Comparison of ENCODE assay signal across 15 cellular contexts in genomic region chr1:157133431-157133830, GRCh38. TPM values are rescaled to one million over a fixed set of nuclear protein-coding genes. Genes with fewer than 3 reads are reported as not detected.
DNase-seq lines count a peak whose midpoint lies in the region; ATAC-seq, FAIRE-seq and TF ChIP-seq lines count a peak whose summit lies in the region.
"Had no signal": no experiment of that assay in that cellular context is flagged by ENCODE, and none has a peak within 500 bp of the region (broad histone marks: within the 10 kb centered on the region; RNA-seq: fewer than 3 reads in every experiment).

No MANE protein-coding gene starts in this region.

- peak overlapping the region; percentile 56 for H3K4me3 Mint-ChIP-seq in activated CD8-positive, alpha-beta T cell treated with anti-CD3 and anti-CD28 coated beads, Interleukin-2, amount 10 ng/mL, durations not matched to agents 7 days and 5 days

- peak; percentile 16 for DNase-seq in stimulated activated CD4-positive, alpha-beta T cell treated with anti-CD3 and anti-CD28 coated beads, Interleukin-4, amount 100 ng/mL, for 24 hours
- DNase-seq in stimulated activated CD4-positive, alpha-beta T cell treated with anti-CD3 and anti-CD28 coated beads, Interleukin-4, amount 100 ng/mL, for 1 hour: no peak
- DNase-seq in activated CD8-positive, alpha-beta T cell treated with anti-CD3 and anti-CD28 coated beads, Interleukin-2, amount 10 ng/mL, durations not matched to agents 7 days and 5 days: peak; percentile 53
- no peak for DNase-seq in mesenchymal stem cell
- no peak for DNase-seq in NCI-H510A (lab: John Stamatoyannopoulos, UW)
- DNase-seq in D721Med (ENCODE audit: insufficient read length, low spot score): no peak
- no peak for DNase-seq in head of caudate nucleus
- DNase-seq: midbrain, SJCRH30 had no signal

- no peak overlapping the region for H2BK5ac ChIP-seq in mesenchymal stem cell (ENCODE audit: low read depth, low read length, poor library complexity, severe bottlenecking)

- H3K4ac ChIP-seq in mesenchymal stem cell (ENCODE audit: low read depth in 1 of 2, low read length in 2 of 2): no peak overlapping the region

- H3K36me3 ChIP-seq in mesenchymal stem cell (ENCODE audit: control insufficient read depth in 1 of 2, insufficient read depth in 2 of 2, low read depth in 1 of 2, low read length in 2 of 2): peaks cover 13 to 76% of the 10 kb centered on the region in 2 experiments

- intact Hi-C loops in head of caudate nucleus (cut with DNase I): no loop called here

- peak overlapping the region; percentile 82 for H3K27ac Mint-ChIP-seq in activated CD8-positive, alpha-beta T cell treated with anti-CD3 and anti-CD28 coated beads, Interleukin-2, amount 10 ng/mL, durations not matched to agents 7 days and 5 days

- H3K9me3 ChIP-seq in mesenchymal stem cell (ENCODE audit: control insufficient read depth, low read length): no peaks in the 10 kb centered on the region
- H3K9me3 ChIP-seq: gastroesophageal sphincter, SJCRH30 had no signal

- peaks cover 81% of the 10 kb centered on the region for H3K36me3 Mint-ChIP-seq in activated CD8-positive, alpha-beta T cell treated with anti-CD3 and anti-CD28 coated beads, Interleukin-2, amount 10 ng/mL, durations not matched to agents 7 days and 5 days (ENCODE audit: low read depth)

- peak; percentile 44 for ATAC-seq in activated CD8-positive, alpha-beta T cell treated with anti-CD3 and anti-CD28 coated beads, Interleukin-2, amount 10 ng/mL, durations not matched to agents 7 days and 5 days
- no peak for ATAC-seq in HG03097 (IDR thresholded peaks at IDR 0.05; ENCODE audit: low FRiP score, unreplicated experiment)
- ATAC-seq: gastroesophageal sphincter had no signal

- H3K14ac ChIP-seq in mesenchymal stem cell (ENCODE audit: low read length in 2 of 2): no peak overlapping the region

- no CpG with 5 or more reads among the region's 2 CpGs for WGBS in mesenchymal stem cell

- H3K23ac ChIP-seq in mesenchymal stem cell (ENCODE audit: low read length in 2 of 2): no peak overlapping the region

- H3K79me1 ChIP-seq in mesenchymal stem cell (replicated peaks; ENCODE audit: low read length, poor library complexity, severe bottlenecking): peaks cover 17% of the 10 kb centered on the region

- no peaks in the 10 kb centered on the region for H3K27me3 Mint-ChIP-seq in activated CD8-positive, alpha-beta T cell treated with anti-CD3 and anti-CD28 coated beads, Interleukin-2, amount 10 ng/mL, durations not matched to agents 7 days and 5 days (ENCODE audit: low read depth)

- no peak overlapping the region for H3K27ac ChIP-seq in mesenchymal stem cell (ENCODE audit: low read length, poor library complexity, severe bottlenecking)
- H3K27ac ChIP-seq: gastroesophageal sphincter, SJCRH30 had no signal

- H4K8ac ChIP-seq in mesenchymal stem cell (ENCODE audit: low read length): no peak overlapping the region

- peaks cover 2% of the 10 kb centered on the region for H3K4me1 ChIP-seq in mesenchymal stem cell (ENCODE audit: control insufficient read depth, insufficient read depth, low read depth, low read length)
- H3K4me1 ChIP-seq: SJCRH30 had no signal

- no peak for TF ChIP-seq CTCF in D721Med (IDR thresholded peaks at IDR 0.05; ENCODE audit: insufficient read depth, missing control alignments)

- no peak overlapping the region for H2BK120ac ChIP-seq in mesenchymal stem cell (ENCODE audit: low read depth, low read length)

- H2AK5ac ChIP-seq in mesenchymal stem cell (ENCODE audit: low read length, severe bottlenecking): no peak overlapping the region

- no peak overlapping the region for H2BK15ac ChIP-seq in mesenchymal stem cell (ENCODE audit: low read depth, poor library complexity, severe bottlenecking)

- H3K4me2 ChIP-seq in mesenchymal stem cell (ENCODE audit: low read length, poor library complexity, severe bottlenecking): no peak overlapping the region

- POLR2A ChIA-PET in activated CD8-positive, alpha-beta T cell treated with anti-CD3 and anti-CD28 coated beads, Interleukin-2, amount 10 ng/mL, durations not matched to agents 7 days and 5 days (lab: Charles Lee): no interaction called here

- H2AFZ ChIP-seq in mesenchymal stem cell (ENCODE audit: low read depth, low read length): no peak overlapping the region

- H3K4me1 Mint-ChIP-seq in activated CD8-positive, alpha-beta T cell treated with anti-CD3 and anti-CD28 coated beads, Interleukin-2, amount 10 ng/mL, durations not matched to agents 7 days and 5 days (ENCODE audit: low read depth): peaks cover 61% of the 10 kb centered on the region

- H3K4me3 ChIP-seq in mesenchymal stem cell (ENCODE audit: insufficient read depth in 1 of 2, low read depth in 1 of 2, low read length in 2 of 2): no peak overlapping the region
- H3K4me3 ChIP-seq: gastroesophageal sphincter, SJCRH30 had no signal

- H4K91ac ChIP-seq in mesenchymal stem cell (ENCODE audit: low read length): no peak overlapping the region

- no peak for FAIRE-seq in D721Med (lab: Jason Lieb, UNC)
- FAIRE-seq: bronchial epithelial cell, endometrium had no signal

- H3K9me3 Mint-ChIP-seq in activated CD8-positive, alpha-beta T cell treated with anti-CD3 and anti-CD28 coated beads, Interleukin-2, amount 10 ng/mL, durations not matched to agents 7 days and 5 days (ENCODE audit: insufficient read depth): no peaks in the 10 kb centered on the region

- no peak overlapping the region for H2BK12ac ChIP-seq in mesenchymal stem cell (ENCODE audit: low read length in 2 of 2)

- no peaks in the 10 kb centered on the region for H3K27me3 ChIP-seq in mesenchymal stem cell (ENCODE audit: control insufficient read depth in 1 of 2, insufficient read depth in 1 of 2, low read length in 2 of 2)
- H3K27me3 ChIP-seq: gastroesophageal sphincter, SJCRH30 had no signal

- CTCF ChIA-PET in activated CD8-positive, alpha-beta T cell treated with anti-CD3 and anti-CD28 coated beads, Interleukin-2, amount 10 ng/mL, durations not matched to agents 7 days and 5 days (lab: Charles Lee): interaction anchor here (1.0 to 6.6 kb wide), 7 partner anchors 8 to 61 kb away, joined by 3 to 64 read pairs (median 4); no protein-coding TSS in a partner anchor

- peak overlapping the region; percentile 14 for H3K9ac ChIP-seq in mesenchymal stem cell (ENCODE audit: low read length)

- H3K18ac ChIP-seq in mesenchymal stem cell (ENCODE audit: low read depth in 1 of 2, low read length in 2 of 2): no peak overlapping the region

RNA-seq across cellular contexts. Expression of gene ETV3, which starts 4.8 kb away (rescaled TPM):
- 10 to 100 TPM; 38.2 to 40.2 TPM for total RNA-seq in activated CD8-positive, alpha-beta T cell treated with anti-CD3 and anti-CD28 coated beads, Interleukin-2, amount 10 ng/mL, durations not matched to agents 7 days and 5 days
- 9.1 TPM for polyA plus RNA-seq in mesenchymal stem cell (2013, experiment 1 of 2)
- 8.6 TPM for polyA plus RNA-seq in mesenchymal stem cell (2013, experiment 2 of 2)

RNA-seq across cellular contexts. Expression of gene ETV3L, which starts 33.8 kb away (rescaled TPM):
- total RNA-seq in activated CD8-positive, alpha-beta T cell treated with anti-CD3 and anti-CD28 coated beads, Interleukin-2, amount 10 ng/mL, durations not matched to agents 7 days and 5 days: not detected
- polyA plus RNA-seq in mesenchymal stem cell (2013, experiment 1 of 2): not detected
- not detected for polyA plus RNA-seq in mesenchymal stem cell (2013, experiment 2 of 2)
- total RNA-seq: bronchial epithelial cell, gastroesophageal sphincter, osteocyte, SJCRH30, temporal lobe had no signal

Comparison
In these comparisons a context has a peak if more than half of its experiments do, and no peak if none do; other contexts are left out.
1. DNase-seq: peak in stimulated activated CD4-positive, alpha-beta T cell treated with anti-CD3 and anti-CD28 coated beads, Interleukin-4, amount 100 ng/mL, for 24 hours (single experiment) and activated CD8-positive, alpha-beta T cell treated with anti-CD3 and anti-CD28 coated beads, Interleukin-2, amount 10 ng/mL, durations not matched to agents 7 days and 5 days (single experiment); none in stimulated activated CD4-positive, alpha-beta T cell treated with anti-CD3 and anti-CD28 coated beads, Interleukin-4, amount 100 ng/mL, for 1 hour (single experiment), mesenchymal stem cell (single experiment), NCI-H510A (single experiment), D721Med (single experiment) and head of caudate nucleus (0 of 42).